Comparison of ENCODE assay signal across 23 cellular contexts in genomic region chr4:113788888-113789287, GRCh38. TPM values are rescaled to one million over a fixed set of nuclear protein-coding genes. Genes with fewer than 3 reads are reported as not detected.
A peak's percentile ranks its signal among the peaks of the same experiment; 100 is the strongest.
DNase-seq lines count a peak whose midpoint lies in the region; TF ChIP-seq lines count a peak whose summit lies in the region.
"Had no signal": no experiment of that assay in that cellular context is flagged by ENCODE, and none has a peak within 500 bp of the region (broad histone marks: within the 10 kb centered on the region; RNA-seq: fewer than 3 reads in every experiment).

No MANE protein-coding gene starts in this region.

- peak; percentile 28 for DNase-seq in SKM-1 treated with dmso at 0.1 percent for 144 hours (lab: John Stamatoyannopoulos, UW; ENCODE audit: unreplicated experiment)
- no peak for DNase-seq in SKM-1 (lab: John Stamatoyannopoulos, UW; ENCODE audit: unreplicated experiment)
- DNase-seq in NCI-H69 (lab: John Stamatoyannopoulos, UW): peak; percentile 40
- DNase-seq in osteoblast (ENCODE audit: insufficient read length, low spot score, missing footprints): no peak
- no peak for DNase-seq in COLO668 (lab: John Stamatoyannopoulos, UW; ENCODE audit: unreplicated experiment)
- no peak for DNase-seq in mammary epithelial cell
- DNase-seq in tibial artery: no peak
- DNase-seq: 8988T; activated CD4-positive, alpha-beta T cell treated with anti-CD3 and anti-CD28 coated beads for 4 hours; activated T-cell treated with anti-CD3 and anti-CD28 coated beads, Interleukin-2, amount 50 U/mL, for 4 hours; CD8-positive, alpha-beta memory T cell; effector CD8-positive, alpha-beta T cell; erythroblast; foreskin keratinocyte; hippocampal formation; left ventricle myocardium inferior; NCI-H1105 treated with DMSO at 0.1 percent for 48 hours; NCI-H2081; NCI-H446 treated with DMSO at 0.1 percent for 48 hours; stimulated activated CD4-positive, alpha-beta T cell treated with anti-CD3 and anti-CD28 coated beads, Interleukin-4, amount 100 ng/mL, for 1 hour had no signal

- H3K79me2 ChIP-seq in osteoblast (ENCODE audit: insufficient read depth, low read length) (no peaks in the 10 kb centered on the region), mammary epithelial cell (ENCODE audit: insufficient read depth, low read length) (no peaks in the 10 kb centered on the region)

- no peak overlapping the region for H3K4me3 ChIP-seq in HEK293 (ENCODE audit: low read depth, low read length)
- no peak overlapping the region for H3K4me3 ChIP-seq in osteoblast (ENCODE audit: insufficient read depth, low read length)
- no peak overlapping the region for H3K4me3 ChIP-seq in mammary epithelial cell (replicated peaks in 1 of 3; ENCODE audit: insufficient read depth in 1 of 3, low read depth in 2 of 3, low read length in 3 of 3)
- no peak overlapping the region for H3K4me3 ChIP-seq in tibial artery
- H3K4me3 ChIP-seq: left ventricle myocardium inferior, right atrium auricular region, SK-N-MC had no signal

- dilution Hi-C loops in mammary epithelial cell (cut with HindIII; ENCODE audit: low sequenced_read_pairs): no loop called here

- no peak overlapping the region for H3K9ac ChIP-seq in mammary epithelial cell (ENCODE audit: insufficient read depth, low read length)

- H3K27me3 ChIP-seq in osteoblast (ENCODE audit: insufficient read depth, low read length) (no peaks in the 10 kb centered on the region), mammary epithelial cell (ENCODE audit: insufficient read depth, low read length) (no peaks in the 10 kb centered on the region), tibial artery (no peaks in the 10 kb centered on the region)
- H3K27me3 ChIP-seq: foreskin keratinocyte, right atrium auricular region had no signal

- intact Hi-C loops in mammary epithelial cell (cut with micrococcal nuclease) (no loop called here), tibial artery (cut with DNase I; ENCODE audit: low total_unique reads) (loop anchor here (10.0 kb wide), 1 partner anchor 286 kb away; no protein-coding TSS in a partner anchor)

- H4K20me1 ChIP-seq in osteoblast (ENCODE audit: insufficient read depth, low read length) (no peaks in the 10 kb centered on the region), mammary epithelial cell (ENCODE audit: insufficient read depth, low read length) (no peaks in the 10 kb centered on the region)

- H3K27ac ChIP-seq in HEK293 (ENCODE audit: extremely low read depth, low read depth, low read length) (no peak overlapping the region), osteoblast (ENCODE audit: low read depth, low read length) (no peak overlapping the region), mammary epithelial cell (ENCODE audit: insufficient read depth, low read depth, low read length) (no peak overlapping the region), tibial artery (no peak overlapping the region)
- H3K27ac ChIP-seq: foreskin keratinocyte, left ventricle myocardium inferior, right atrium auricular region, SK-N-MC had no signal

- H3K36me3 ChIP-seq in HEK293 (ENCODE audit: control insufficient read depth in 2 of 2, insufficient read depth in 1 of 2, low read length in 2 of 2): no peaks in the 10 kb centered on the region
- no peaks in the 10 kb centered on the region for H3K36me3 ChIP-seq in osteoblast (ENCODE audit: insufficient read depth, low read length)
- no peaks in the 10 kb centered on the region for H3K36me3 ChIP-seq in mammary epithelial cell (ENCODE audit: insufficient read depth, low read length)
- H3K36me3 ChIP-seq in tibial artery: no peaks in the 10 kb centered on the region
- H3K36me3 ChIP-seq: left ventricle myocardium inferior, right atrium auricular region had no signal

- POLR2A ChIA-PET in HEK293 (lab: Yijun Ruan, JAX): no interaction called here

- H2AFZ ChIP-seq in osteoblast (ENCODE audit: low read length) (peak overlapping the region; percentile 44), mammary epithelial cell (ENCODE audit: low read depth, low read length) (no peak overlapping the region)

- H3K4me2 ChIP-seq in osteoblast (ENCODE audit: insufficient read depth, low read length) (no peak overlapping the region), mammary epithelial cell (ENCODE audit: insufficient read depth, low read depth, low read length) (no peak overlapping the region)

- CTCF ChIA-PET in HEK293 (lab: Yijun Ruan, JAX) (no interaction called here), mammary epithelial cell (lab: Charles Lee; ENCODE audit: low non-redundant PET) (no interaction called here)

- no peaks in the 10 kb centered on the region for H3K9me3 ChIP-seq in HEK293 (ENCODE audit: control insufficient read depth, insufficient read depth, low read depth, low read length)
- H3K9me3 ChIP-seq in osteoblast (ENCODE audit: low read depth, low read length): peaks cover 2% of the 10 kb centered on the region
- H3K9me3 ChIP-seq in mammary epithelial cell (replicated peaks; ENCODE audit: insufficient read depth, low read length): no peaks in the 10 kb centered on the region
- H3K9me3 ChIP-seq in tibial artery: peaks cover 0 to 20% (median 0%) of the 10 kb centered on the region in 3 donors

- in situ Hi-C loops in mammary epithelial cell (cut with MboI; ENCODE audit: low sequenced_read_pairs in 2 of 2): no loop called here

- H3K4me1 ChIP-seq in HEK293 (ENCODE audit: control insufficient read depth, insufficient read depth, low read length) (no peaks in the 10 kb centered on the region), osteoblast (ENCODE audit: insufficient read depth, low read length) (peaks cover 13% of the 10 kb centered on the region), mammary epithelial cell (ENCODE audit: insufficient read depth, low read length) (peaks cover 15% of the 10 kb centered on the region), tibial artery (peaks cover 0 to 13% (median 7%) of the 10 kb centered on the region in 4 donors)
- H3K4me1 ChIP-seq: left ventricle myocardium inferior had no signal

- no TSS peak for BruUV-seq in mammary epithelial cell (replicated peaks; lab: Mats Ljungman, UMichigan)

- TF ChIP-seq CTCF in HEK293 (tag by site-specific recombination; IDR thresholded peaks at IDR 0.05) (no peak), osteoblast (IDR thresholded peaks at IDR 0.05; ENCODE audit: extremely low read depth, low read depth, low read length) (no peak), mammary epithelial cell (conservative IDR thresholded peaks at IDR 0.05 in 1 of 2, IDR thresholded peaks at IDR 0.05 in 1 of 2; ENCODE audit: extremely low read depth in 1 of 2, insufficient read depth in 1 of 2, low read depth in 1 of 2, low read length in 2 of 2) (no peak), tibial artery (IDR thresholded peaks at IDR 0.05) (no peak)

TF ChIP-seq in HEK293, 187 proteins besides CTCF, POLR2A, EP300 and RAD21:
- TF ChIP-seq ZNF555 (tag by site-specific recombination; conservative IDR thresholded peaks at IDR 0.05): no peak
- no peak for TF ChIP-seq ZNF292 (tag by site-specific recombination; IDR thresholded peaks at IDR 0.05; ENCODE audit: borderline replicate concordance, low read depth)
- TF ChIP-seq FEZF1 (tag by site-specific recombination; IDR thresholded peaks at IDR 0.05): peak; percentile 48

RNA-seq across cellular contexts. Expression of gene CAMK2D, which starts 27.4 kb away (rescaled TPM):
- total RNA-seq in osteoblast (194 and 207 TPM in 2 replicates), mammary epithelial cell (10 to 100 TPM; 36.3 to 63.8 TPM)
- polyA plus RNA-seq in mammary epithelial cell: 11.2 TPM
- polyA minus RNA-seq in mammary epithelial cell: 27.0 TPM

Comparison
In these comparisons a context has a peak if more than half of its experiments do, and no peak if none do; other contexts are left out.
1. DNase-seq: peak in SKM-1 treated with dmso at 0.1 percent for 144 hours (single experiment) and NCI-H69 (single experiment); none in SKM-1 (single experiment), osteoblast (single experiment), COLO668 (single experiment), mammary epithelial cell (single experiment) and tibial artery (0 of 2).